ENCODE assay signal across 2 cellular contexts in genomic region chr9:97703437-97704326, GRCh38.
TF ChIP-seq lines count a peak whose summit lies in the region.

No MANE protein-coding gene starts in this region.

TF ChIP-seq in liver, 16 proteins besides CTCF, POLR2A, EP300 and RAD21 (continued from another document):
- no peak for TF ChIP-seq REST (IDR thresholded peaks at IDR 0.05)
- peak; percentile 14 for TF ChIP-seq NR2F2 (IDR thresholded peaks at IDR 0.05)
- peak; percentile 13 for TF ChIP-seq ATF3 (IDR thresholded peaks at IDR 0.05)
- peak; percentile 74 for TF ChIP-seq SP1 (IDR thresholded peaks at IDR 0.05)
- TF ChIP-seq RXRA (IDR thresholded peaks at IDR 0.05) = peak; percentile 67 to 73
- no peak for TF ChIP-seq FOXA2 (IDR thresholded peaks at IDR 0.05)
- TF ChIP-seq ZBTB33 (IDR thresholded peaks at IDR 0.05) = no peak
- peak in 1 of 2 donors; percentile 13 for TF ChIP-seq JUND (IDR thresholded peaks at IDR 0.05)
- peak; percentile 63 to 82 for TF ChIP-seq HNF4A (conservative IDR thresholded peaks at IDR 0.05)

TF ChIP-seq in GM23338, 12 proteins besides CTCF, POLR2A, EP300 and RAD21 (continued from another document):
- TF ChIP-seq REST (IDR thresholded peaks at IDR 0.05; ENCODE audit: unreplicated experiment) (no peak), CREB1 (CRISPR knock-in tag; IDR thresholded peaks at IDR 0.05; ENCODE audit: low read depth) (no peak), NANOG (IDR thresholded peaks at IDR 0.05; ENCODE audit: borderline replicate concordance) (no peak), POLR2AphosphoS5 (IDR thresholded peaks at IDR 0.05; ENCODE audit: low read depth) (no peak), ETS1 (IDR thresholded peaks at IDR 0.05) (no peak), EZH2 (IDR thresholded peaks at IDR 0.05; ENCODE audit: low read depth, unreplicated experiment) (no peak), JUNB (IDR thresholded peaks at IDR 0.05; ENCODE audit: unreplicated experiment) (no peak), EZH2phosphoT487 (IDR thresholded peaks at IDR 0.05; ENCODE audit: unreplicated experiment) (no peak), ZNF114 (CRISPR knock-in tag; IDR thresholded peaks at IDR 0.05) (no peak), STAT1 (IDR thresholded peaks at IDR 0.05; ENCODE audit: unreplicated experiment) (no peak)
